Comparison of ENCODE assay signal across 16 cellular contexts in the genomic region with DNA sequence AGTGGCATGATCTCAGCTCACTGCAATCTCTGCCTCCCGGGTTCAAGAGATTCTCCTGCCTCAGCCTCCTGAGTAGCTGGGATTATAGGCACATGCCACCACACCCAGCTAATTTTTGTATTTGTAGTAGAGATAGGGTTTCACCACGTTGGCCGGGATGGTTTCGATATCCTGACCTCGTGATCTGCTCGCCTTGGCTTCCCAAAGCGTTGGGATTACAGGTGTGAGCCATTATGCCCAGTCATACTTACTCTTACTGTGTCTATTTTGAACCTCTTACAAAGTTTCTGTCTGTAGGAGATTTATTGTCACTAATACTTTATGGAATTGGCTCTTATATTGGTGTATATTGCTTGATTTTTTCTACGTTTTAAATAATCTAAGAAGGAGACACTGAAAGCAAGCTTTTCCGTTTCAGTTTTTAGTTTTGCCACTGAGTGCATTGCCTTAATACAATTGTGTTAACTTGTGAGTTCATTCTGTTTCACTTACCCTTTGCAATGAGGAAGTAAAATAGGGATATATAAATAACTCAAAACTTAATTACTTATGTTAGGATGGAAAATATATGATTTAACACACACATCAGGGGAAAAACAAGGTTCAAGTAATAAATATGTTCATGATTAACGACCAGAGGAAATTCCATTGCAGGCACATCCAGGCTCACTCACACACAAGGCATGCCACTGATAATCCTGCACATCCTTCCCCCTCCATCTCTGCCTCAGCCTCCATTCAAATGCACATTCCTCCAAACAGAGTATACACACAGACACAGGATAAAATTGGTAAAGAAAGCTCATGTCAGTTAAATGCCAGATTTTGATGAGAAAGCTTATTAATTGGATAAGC.
DNase-seq lines count a peak whose midpoint lies in the region; ATAC-seq, FAIRE-seq and TF ChIP-seq lines count a peak whose summit lies in the region.
"Had no signal": no experiment of that assay in that cellular context is flagged by ENCODE, and none has a peak within 500 bp of the region (broad histone marks: within the 10 kb centered on the region; RNA-seq: fewer than 3 reads in every experiment).

No MANE protein-coding gene starts in this region.

- no peaks in the 10 kb centered on the region for H3K27me3 ChIP-seq in astrocyte (ENCODE audit: insufficient read depth, low read length)
- H3K27me3 ChIP-seq in WERI-Rb-1 (ENCODE audit: insufficient read depth, low read depth, severe bottlenecking) = no peaks in the 10 kb centered on the region

- H3K36me3 ChIP-seq in astrocyte (ENCODE audit: insufficient read depth, low read length) (no peaks in the 10 kb centered on the region), WERI-Rb-1 (no peaks in the 10 kb centered on the region)

- TF ChIP-seq CTCF in HFFc6 (IDR thresholded peaks at IDR 0.05) (no peak), astrocyte (IDR thresholded peaks at IDR 0.05; ENCODE audit: insufficient read depth, low read depth, low read length) (no peak), WERI-Rb-1 (IDR thresholded peaks at IDR 0.05; ENCODE audit: low read depth, low read length) (no peak)

- H3K9me3 ChIP-seq in astrocyte (ENCODE audit: insufficient read depth, low read depth, low read length) (no peaks in the 10 kb centered on the region), WERI-Rb-1 (ENCODE audit: severe bottlenecking) (no peaks in the 10 kb centered on the region)

- intact Hi-C loops in left colon (cut with DNase I, micrococcal nuclease) = no loop called here

- H3K27ac ChIP-seq in astrocyte (ENCODE audit: low read depth, low read length) (peak overlapping the region; percentile 6), WERI-Rb-1 (no peak overlapping the region)

- H3K27ac Mint-ChIP-seq in HFFc6 = peak overlapping the region; percentile 93
- H3K27ac Mint-ChIP-seq in astrocyte (ENCODE audit: unreplicated experiment) = peak overlapping the region; percentile 83
- H3K27ac Mint-ChIP-seq: activated T-helper 1 cell treated with anti-CD3 and anti-CD28 coated beads, Interleukin-12 subunit alpha, Interleukin-12 subunit beta, Interleukin-2, Interleukin-4 antibody, amounts not matched to agents 30 ng/mL and 10 ng/mL and 1 ng/mL, durations not matched to agents 14 hours and 24 hours and 36 hours; B cell; naive thymus-derived CD8-positive, alpha-beta T cell; type B pancreatic cell had no signal

- H3K36me3 Mint-ChIP-seq in HFFc6 (ENCODE audit: low read depth) = peaks cover 15% of the 10 kb centered on the region
- no peaks in the 10 kb centered on the region for H3K36me3 Mint-ChIP-seq in astrocyte (ENCODE audit: low read depth, unreplicated experiment)
- H3K36me3 Mint-ChIP-seq: naive thymus-derived CD8-positive, alpha-beta T cell; type B pancreatic cell had no signal

- H3K4me3 Mint-ChIP-seq in HFFc6 (peak overlapping the region; percentile 51), astrocyte (ENCODE audit: unreplicated experiment) (no peak overlapping the region)
- H3K4me3 Mint-ChIP-seq: activated T-helper 1 cell treated with anti-CD3 and anti-CD28 coated beads, Interleukin-12 subunit alpha, Interleukin-12 subunit beta, Interleukin-2, Interleukin-4 antibody, amounts not matched to agents 30 ng/mL and 10 ng/mL and 1 ng/mL, durations not matched to agents 14 hours and 24 hours and 36 hours; B cell; naive thymus-derived CD8-positive, alpha-beta T cell; type B pancreatic cell had no signal

- in situ Hi-C loops in ACHN (cut with HindIII; ENCODE audit: low pct_ligation_motif_present, low pct_unique_long_range_greater_than_20kb, low sequenced_read_pairs) = no loop called here

- H3K4me2 ChIP-seq in astrocyte (ENCODE audit: low read length) = peak overlapping the region; percentile 44

- peaks cover 29% of the 10 kb centered on the region for H3K4me1 ChIP-seq in astrocyte (ENCODE audit: insufficient read depth, low read length)

- peak; percentile 98 for FAIRE-seq in astrocyte (lab: Jason Lieb, UNC)

- H3K4me3 ChIP-seq in astrocyte (ENCODE audit: insufficient read depth, low read depth, low read length) (no peak overlapping the region), WERI-Rb-1 (ENCODE audit: low read depth, low read length) (no peak overlapping the region)

- peaks cover 66% of the 10 kb centered on the region for H3K4me1 Mint-ChIP-seq in HFFc6 (ENCODE audit: low read depth)
- peaks cover 26% of the 10 kb centered on the region for H3K4me1 Mint-ChIP-seq in astrocyte (ENCODE audit: low read depth, unreplicated experiment)
- H3K4me1 Mint-ChIP-seq: B cell; naive thymus-derived CD8-positive, alpha-beta T cell had no signal

- H3K27me3 Mint-ChIP-seq in HFFc6 (ENCODE audit: insufficient read depth) (no peaks in the 10 kb centered on the region; the same call in 1 of the 2 replicates), astrocyte (ENCODE audit: low read depth, unreplicated experiment) (no peaks in the 10 kb centered on the region)
- H3K27me3 Mint-ChIP-seq: type B pancreatic cell had no signal

- H2AFZ ChIP-seq in astrocyte (ENCODE audit: low read depth, low read length) = no peak overlapping the region

- DNase-seq in ACHN (peak; percentile 69), HFFc6 (peak; percentile 82), astrocyte (ENCODE audit: low read depth) (peak; percentile 76), left colon (no peak), DMS53 treated with DMSO at 0.1 percent for 48 hours (lab: John Stamatoyannopoulos, UW; ENCODE audit: unreplicated experiment) (no peak), WERI-Rb-1 (no peak)
- DNase-seq in activated CD4-positive, alpha-beta T cell treated with anti-CD3 and anti-CD28 coated beads, Interleukin-2, amount 50 U/mL, for 1 hour = no peak
- DNase-seq in stimulated activated CD4-positive, alpha-beta T cell treated with anti-CD3 and anti-CD28 coated beads, Interleukin-12 subunit alpha, Interleukin-12 subunit beta, amount 100 ng/mL, for 4 hours = no peak
- DNase-seq: activated CD4-positive, alpha-beta T cell treated with anti-CD3 and anti-CD28 coated beads for 4 hours; GDM1; naive thymus-derived CD8-positive, alpha-beta T cell; NCI-H146; NCI-H82 had no signal

- peak; percentile 15 for ATAC-seq in left colon
- ATAC-seq: naive thymus-derived CD8-positive, alpha-beta T cell had no signal

- no peak overlapping the region for H3K9ac ChIP-seq in astrocyte (ENCODE audit: low read length)

- peaks cover 14% of the 10 kb centered on the region for H3K9me3 Mint-ChIP-seq in HFFc6
- H3K9me3 Mint-ChIP-seq in astrocyte (ENCODE audit: unreplicated experiment) = peaks cover 2% of the 10 kb centered on the region
- H3K9me3 Mint-ChIP-seq: activated T-helper 1 cell treated with anti-CD3 and anti-CD28 coated beads, Interleukin-12 subunit alpha, Interleukin-12 subunit beta, Interleukin-2, Interleukin-4 antibody, amounts not matched to agents 30 ng/mL and 10 ng/mL and 1 ng/mL, durations not matched to agents 14 hours and 24 hours and 36 hours; naive thymus-derived CD8-positive, alpha-beta T cell; type B pancreatic cell had no signal

- no peaks in the 10 kb centered on the region for H3K79me2 ChIP-seq in astrocyte (ENCODE audit: insufficient read depth, low read length)

- H4K20me1 ChIP-seq in astrocyte (ENCODE audit: insufficient read depth, low read length) = no peaks in the 10 kb centered on the region

Comparison
In these comparisons a context has a peak if more than half of its experiments do, and no peak if none do; other contexts are left out.
1. DNase-seq: peak in ACHN (single experiment), HFFc6 (single experiment) and astrocyte (single experiment); none in left colon (0 of 2), activated CD4-positive, alpha-beta T cell treated with anti-CD3 and anti-CD28 coated beads, Interleukin-2, amount 50 U/mL, for 1 hour (single experiment), DMS53 treated with DMSO at 0.1 percent for 48 hours (single experiment), stimulated activated CD4-positive, alpha-beta T cell treated with anti-CD3 and anti-CD28 coated beads, Interleukin-12 subunit alpha, Interleukin-12 subunit beta, amount 100 ng/mL, for 4 hours (single experiment) and WERI-Rb-1 (single experiment).